Comparison of ENCODE assay signal across 20 cellular contexts in the genomic region with DNA sequence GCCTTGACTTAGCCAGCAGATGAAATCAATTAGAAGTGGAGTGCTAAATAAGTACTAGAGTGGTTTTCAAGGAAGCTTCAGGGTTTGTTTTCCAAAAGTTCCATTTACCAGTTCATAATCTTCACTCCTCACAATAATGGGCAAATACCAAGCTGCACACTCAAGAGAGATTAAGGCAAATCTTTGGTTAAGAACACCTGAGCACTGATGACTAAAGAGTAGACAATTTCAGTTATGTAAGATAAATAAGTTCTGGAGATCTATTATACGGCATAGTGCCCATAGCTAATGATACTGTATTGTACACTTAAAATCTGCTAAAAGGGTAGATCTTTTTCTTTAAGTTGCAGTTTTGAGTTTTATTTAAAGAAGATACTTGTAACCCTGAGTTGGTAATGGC.
A peak's percentile ranks its signal among the peaks of the same experiment; 100 is the strongest.
DNase-seq lines count a peak whose midpoint lies in the region; ATAC-seq, FAIRE-seq and TF ChIP-seq lines count a peak whose summit lies in the region.
"Had no signal": no experiment of that assay in that cellular context is flagged by ENCODE, and none has a peak within 500 bp of the region (broad histone marks: within the 10 kb centered on the region; RNA-seq: fewer than 3 reads in every experiment).

No MANE protein-coding gene starts in this region.

- H3K27me3 ChIP-seq in bronchial epithelial cell (ENCODE audit: control insufficient read depth, insufficient read depth, low read length), result no peaks in the 10 kb centered on the region
- H3K27me3 ChIP-seq: MG63 had no signal

- H3K36me3 ChIP-seq in bronchial epithelial cell (ENCODE audit: control insufficient read depth, insufficient read depth, low read length), result no peaks in the 10 kb centered on the region
- H3K36me3 ChIP-seq: HAP-1, MG63 had no signal

- no peak for TF ChIP-seq CTCF in bronchial epithelial cell (IDR thresholded peaks at IDR 0.05; ENCODE audit: insufficient read depth, low read length, severe bottlenecking)

- ATAC-seq in HG03108 (IDR thresholded peaks at IDR 0.05; ENCODE audit: unreplicated experiment), result no peak
- ATAC-seq: Panc1 had no signal

- DNase-seq in HTR-8/SVneo (ENCODE audit: insufficient read length, low spot score) (no peak), NCI-H524 (lab: John Stamatoyannopoulos, UW) (peak; percentile 21 to 35), bronchial epithelial cell (ENCODE audit: low read depth) (peak; percentile 50), kidney tubule cell (ENCODE audit: low spot score) (peak; percentile 61), T-helper 9 cell (no peak)
- DNase-seq in activated T-cell treated with anti-CD3 and anti-CD28 coated beads, Interleukin-2, amount 50 U/mL, for 24 hours, result no peak
- DNase-seq: Calu3, GOT3, HFFc6, KG1, MG63, NCI-H2029, NCI-H2227 treated with DMSO at 0.1 percent for 48 hours, NCI-H510A treated with DMSO at 0.1 percent for 48 hours, NCI-H82, SHP77 treated with DMSO at 0.1 percent for 48 hours had no signal

- peaks cover 8% of the 10 kb centered on the region for H3K27me3 Mint-ChIP-seq in activated T-cell treated with anti-CD3 and anti-CD28 coated beads, Interleukin-2, amount 50 U/mL, for 24 hours

- peak; percentile 60 for FAIRE-seq in HTR-8/SVneo (lab: Jason Lieb, UNC)
- FAIRE-seq in bronchial epithelial cell (lab: Jason Lieb, UNC), result no peak
- FAIRE-seq: GM18507 had no signal

- H3K9me3 Mint-ChIP-seq in activated T-cell treated with anti-CD3 and anti-CD28 coated beads, Interleukin-2, amount 50 U/mL, for 24 hours, result no peaks in the 10 kb centered on the region

- H3K4me3 Mint-ChIP-seq in activated T-cell treated with anti-CD3 and anti-CD28 coated beads, Interleukin-2, amount 50 U/mL, for 24 hours, result no peak overlapping the region
- H3K4me3 Mint-ChIP-seq: HFFc6 had no signal

- H3K27ac Mint-ChIP-seq in activated T-cell treated with anti-CD3 and anti-CD28 coated beads, Interleukin-2, amount 50 U/mL, for 24 hours, result no peak overlapping the region
- H3K27ac Mint-ChIP-seq: HFFc6 had no signal

- H3K4me1 Mint-ChIP-seq in activated T-cell treated with anti-CD3 and anti-CD28 coated beads, Interleukin-2, amount 50 U/mL, for 24 hours (ENCODE audit: low read depth), result no peaks in the 10 kb centered on the region

- H3K4me3 ChIP-seq in bronchial epithelial cell (ENCODE audit: low read depth, low read length), result no peak overlapping the region
- H3K4me3 ChIP-seq: HAP-1, MG63 had no signal

- H3K36me3 Mint-ChIP-seq in activated T-cell treated with anti-CD3 and anti-CD28 coated beads, Interleukin-2, amount 50 U/mL, for 24 hours (ENCODE audit: low read depth), result no peaks in the 10 kb centered on the region

Comparison
In these comparisons a context has a peak if more than half of its experiments do, and no peak if none do; other contexts are left out.
1. DNase-seq: peak in NCI-H524 (2 of 2), bronchial epithelial cell (single experiment) and kidney tubule cell (single experiment); none in HTR-8/SVneo (single experiment), activated T-cell treated with anti-CD3 and anti-CD28 coated beads, Interleukin-2, amount 50 U/mL, for 24 hours (single experiment) and T-helper 9 cell (single experiment).